In genomic region chr1:29470087-29470787, GRCh38 we compare ENCODE assay signal across 23 cellular contexts.
DNase-seq lines count a peak whose midpoint lies in the region; ATAC-seq and TF ChIP-seq lines count a peak whose summit lies in the region.
"Had no signal": no experiment of that assay in that cellular context is flagged by ENCODE, and none has a peak within 500 bp of the region (broad histone marks: within the 10 kb centered on the region; RNA-seq: fewer than 3 reads in every experiment).

No MANE protein-coding gene starts in this region.

- TF ChIP-seq CTCF in left lung (IDR thresholded peaks at IDR 0.05) (no peak), Calu3 (IDR thresholded peaks at IDR 0.05; ENCODE audit: unreplicated experiment) (no peak)

- no peak overlapping the region for H3K4me3 Mint-ChIP-seq in Calu3 (ENCODE audit: low read depth, unreplicated experiment)
- H3K4me3 Mint-ChIP-seq: activated naive CD8-positive, alpha-beta T cell treated with anti-CD3 and anti-CD28 coated beads for 36 hours; activated T-helper 17 cell treated with anti-CD3 and anti-CD28 coated beads, Interleukin-2, amount 50 U/mL, for 72 hours; memory B cell; stimulated activated effector memory CD8-positive, alpha-beta T cell treated with anti-CD3 and anti-CD28 coated beads, Interleukin-12 subunit alpha, Interleukin-12 subunit beta, amount 100 ng/mL, for 72 hours had no signal

- no peaks in the 10 kb centered on the region for H3K36me3 ChIP-seq in left lung
- H3K36me3 ChIP-seq: ascending aorta, heart left ventricle, suprapubic skin had no signal

- H3K9me3 Mint-ChIP-seq in Calu3 (ENCODE audit: low read depth, unreplicated experiment): peaks cover 2% of the 10 kb centered on the region

- H3K27me3 ChIP-seq in left lung: peaks cover 0 to 29% of the 10 kb centered on the region in 2 donors
- H3K27me3 ChIP-seq: ascending aorta had no signal

- no peaks in the 10 kb centered on the region for H3K4me1 ChIP-seq in left lung
- H3K4me1 ChIP-seq: ascending aorta, heart left ventricle, suprapubic skin had no signal

- intact Hi-C loops in cardiac septum (cut with DNase I): no loop called here
- intact Hi-C loops in left cardiac atrium (cut with DNase I): no loop called here
- intact Hi-C loops in left lung (cut with DNase I): no loop called here
- intact Hi-C loops in Calu3 (cut with micrococcal nuclease; ENCODE audit: unreplicated experiment): no loop called here

- no peaks in the 10 kb centered on the region for H3K36me3 Mint-ChIP-seq in Calu3 (ENCODE audit: insufficient read depth, unreplicated experiment)
- H3K36me3 Mint-ChIP-seq: activated naive CD8-positive, alpha-beta T cell treated with anti-CD3 and anti-CD28 coated beads for 36 hours; stimulated activated effector memory CD8-positive, alpha-beta T cell treated with anti-CD3 and anti-CD28 coated beads, Interleukin-12 subunit alpha, Interleukin-12 subunit beta, amount 100 ng/mL, for 72 hours had no signal

- H3K9me3 ChIP-seq in left lung: peaks cover 0 to 3% of the 10 kb centered on the region in 2 donors
- H3K9me3 ChIP-seq: ascending aorta, suprapubic skin had no signal

- no peaks in the 10 kb centered on the region for H3K4me1 Mint-ChIP-seq in Calu3 (ENCODE audit: low read depth, unreplicated experiment)
- H3K4me1 Mint-ChIP-seq: activated naive CD8-positive, alpha-beta T cell treated with anti-CD3 and anti-CD28 coated beads for 36 hours; activated T-helper 17 cell treated with anti-CD3 and anti-CD28 coated beads, Interleukin-2, amount 50 U/mL, for 72 hours; memory B cell; stimulated activated effector memory CD8-positive, alpha-beta T cell treated with anti-CD3 and anti-CD28 coated beads, Interleukin-12 subunit alpha, Interleukin-12 subunit beta, amount 100 ng/mL, for 72 hours had no signal

- CTCF ChIA-PET in Calu3 (lab: Charles Lee): interaction anchor here (0.6 kb wide), 1 partner anchor 1099 kb away, joined by 3 read pairs; no protein-coding TSS in a partner anchor

- no peak for ATAC-seq in left cardiac atrium
- no peak for ATAC-seq in left lung
- ATAC-seq: activated T-helper 17 cell treated with anti-CD3 and anti-CD28 coated beads, Interleukin-2, amount 50 U/mL, for 72 hours; stimulated activated effector memory CD8-positive, alpha-beta T cell treated with anti-CD3 and anti-CD28 coated beads, Interleukin-12 subunit alpha, Interleukin-12 subunit beta, amount 100 ng/mL, for 72 hours had no signal

- peaks cover 99% of the 10 kb centered on the region for H3K27me3 Mint-ChIP-seq in Calu3 (ENCODE audit: unreplicated experiment)

- DNase-seq in cardiac septum (ENCODE audit: low spot score): peak; percentile 55
- DNase-seq in left cardiac atrium: no peak
- peak; percentile 66 for DNase-seq in NCI-H2171 treated with DMSO at 0.1 percent for 48 hours (lab: John Stamatoyannopoulos, UW)
- DNase-seq in ecto neural progenitor cell (ENCODE audit: low spot score): peak; percentile 29
- DNase-seq in NAMALWA (ENCODE audit: low spot score): no peak
- DNase-seq in left lung: no peak
- DNase-seq in Calu3: no peak
- DNase-seq: activated CD8-positive, alpha-beta memory T cell treated with anti-CD3 and anti-CD28 coated beads, Interleukin-2, amount 50 U/mL, for 4 hours; activated naive CD8-positive, alpha-beta T cell treated with anti-CD3 and anti-CD28 coated beads for 36 hours; heart left ventricle; NCI-H1048; NCI-H2107; NCI-H510A treated with DMSO at 0.1 percent for 48 hours; RPMI8226; stimulated activated CD4-positive, alpha-beta T cell treated with anti-CD3 and anti-CD28 coated beads, Interleukin-2, amount 100 ng/mL, for 48 hours had no signal

- no peak overlapping the region for H3K4me3 ChIP-seq in left lung
- H3K4me3 ChIP-seq: ascending aorta, heart left ventricle, SK-N-MC, smooth muscle cell, suprapubic skin had no signal

- BruUV-seq in Calu3 (replicated peaks; lab: Mats Ljungman, UMichigan): no TSS peak

- H3K27ac Mint-ChIP-seq in Calu3 (ENCODE audit: unreplicated experiment): no peak overlapping the region
- H3K27ac Mint-ChIP-seq: activated naive CD8-positive, alpha-beta T cell treated with anti-CD3 and anti-CD28 coated beads for 36 hours; activated T-helper 17 cell treated with anti-CD3 and anti-CD28 coated beads, Interleukin-2, amount 50 U/mL, for 72 hours; memory B cell; stimulated activated effector memory CD8-positive, alpha-beta T cell treated with anti-CD3 and anti-CD28 coated beads, Interleukin-12 subunit alpha, Interleukin-12 subunit beta, amount 100 ng/mL, for 72 hours had no signal

- H3K27ac ChIP-seq in left lung: no peak overlapping the region
- H3K27ac ChIP-seq: ascending aorta, heart left ventricle, SK-N-MC, suprapubic skin, VCaP had no signal

Comparison
In these comparisons a context has a peak if more than half of its experiments do, and no peak if none do; other contexts are left out.
1. DNase-seq: peak in cardiac septum (single experiment), NCI-H2171 treated with DMSO at 0.1 percent for 48 hours (single experiment) and ecto neural progenitor cell (single experiment); none in left cardiac atrium (single experiment), NAMALWA (single experiment), left lung (0 of 2) and Calu3 (single experiment).